In the genomic region with DNA sequence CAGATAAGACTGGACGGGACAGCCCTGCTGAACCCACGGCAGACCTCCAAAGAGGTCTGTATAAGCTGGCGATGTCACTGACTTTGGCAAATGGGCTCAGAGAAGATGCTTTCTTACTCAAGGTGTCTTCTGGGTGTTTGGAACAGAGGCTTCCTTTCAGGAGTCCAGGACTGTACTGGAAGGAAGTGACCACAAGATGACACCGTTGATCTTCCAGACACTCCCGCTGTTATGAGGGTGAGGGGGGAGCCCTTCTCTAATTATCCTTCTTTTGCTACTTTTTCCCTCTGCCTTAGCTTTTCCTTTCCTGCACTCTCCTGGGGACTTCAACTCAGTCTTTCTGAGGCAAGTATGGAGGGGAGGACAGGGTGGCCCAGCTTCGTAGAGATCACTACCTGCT, we compare ENCODE assay signal across 10 cellular contexts.
DNase-seq lines count a peak whose midpoint lies in the region; ATAC-seq and TF ChIP-seq lines count a peak whose summit lies in the region.
"Had no signal": no experiment of that assay in that cellular context is flagged by ENCODE, and none has a peak within 500 bp of the region (broad histone marks: within the 10 kb centered on the region; RNA-seq: fewer than 3 reads in every experiment).

No MANE protein-coding gene starts in this region.

- POLR2A ChIA-PET in CD8-positive, alpha-beta memory T cell (lab: Charles Lee) = no interaction called here

- H3K36me3 ChIP-seq in mucosa of rectum (ENCODE audit: control insufficient read depth in 2 of 2, insufficient read depth in 2 of 2, low read length in 2 of 2) = no peaks in the 10 kb centered on the region
- H3K36me3 ChIP-seq in CD8-positive, alpha-beta memory T cell (ENCODE audit: insufficient read depth, low read length) = no peaks in the 10 kb centered on the region
- H3K36me3 ChIP-seq: thoracic aorta had no signal

- ATAC-seq in activated naive CD4-positive, alpha-beta T cell treated with anti-CD3 and anti-CD28 coated beads, Interleukin-2, amount 50 U/mL, for 72 hours = no peak
- no peak for ATAC-seq in HG02970 (IDR thresholded peaks at IDR 0.05; ENCODE audit: low FRiP score, unreplicated experiment)
- no peak for ATAC-seq in HG02610 (IDR thresholded peaks at IDR 0.05; ENCODE audit: unreplicated experiment)

- CTCF ChIA-PET in CD8-positive, alpha-beta memory T cell (lab: Charles Lee) = interaction anchor here (1.0 to 2.0 kb wide), 7 partner anchors 9 to 174 kb away, joined by 3 to 11 read pairs (median 3); no protein-coding TSS in a partner anchor

- no peak overlapping the region for H3K9ac ChIP-seq in mucosa of rectum (ENCODE audit: low read depth in 1 of 2, low read length in 2 of 2)

- peak overlapping the region in 1 of 2 donors; percentile 11 for H3K27ac Mint-ChIP-seq in activated naive CD4-positive, alpha-beta T cell treated with anti-CD3 and anti-CD28 coated beads, Interleukin-2, amount 50 U/mL, for 72 hours
- H3K27ac Mint-ChIP-seq in CD8-positive, alpha-beta memory T cell = peak overlapping the region in 3 of 8 donors; percentile 23 to 92 (median 70)

- peaks cover 9 to 29% (median 15%) of the 10 kb centered on the region in 3 donors for H3K4me1 Mint-ChIP-seq in CD8-positive, alpha-beta memory T cell

- no peaks in the 10 kb centered on the region for H3K9me3 ChIP-seq in mucosa of rectum (ENCODE audit: control insufficient read depth in 2 of 2, low read length in 2 of 2)
- no peaks in the 10 kb centered on the region for H3K9me3 ChIP-seq in CD8-positive, alpha-beta memory T cell (ENCODE audit: low read length)
- H3K9me3 ChIP-seq: thoracic aorta had no signal

- DNase-seq in D341Med (ENCODE audit: low spot score) (peak; percentile 69), HuH-7 (ENCODE audit: low spot score) (peak; percentile 30), coronary artery (ENCODE audit: low spot score) (no peak)
- DNase-seq in activated naive CD4-positive, alpha-beta T cell treated with anti-CD3 and anti-CD28 coated beads, Interleukin-2, amount 50 U/mL, for 72 hours (ENCODE audit: low spot score in 2 of 2) = no peak
- DNase-seq in CD8-positive, alpha-beta memory T cell = no peak
- DNase-seq: NCI-H1048 had no signal

- no peak for TF ChIP-seq CTCF in coronary artery (IDR thresholded peaks at IDR 0.05)

- H3K27ac ChIP-seq in coronary artery (peak overlapping the region in 1 of 2 donors; percentile 45), mucosa of rectum (ENCODE audit: low read depth in 2 of 2, low read length in 2 of 2) (peak overlapping the region in 1 of 2 donors; percentile 3)
- no peak overlapping the region for H3K27ac ChIP-seq in CD8-positive, alpha-beta memory T cell (ENCODE audit: low read depth, low read length)
- H3K27ac ChIP-seq: thoracic aorta had no signal

- H3K4me3 ChIP-seq in coronary artery = peak overlapping the region; percentile 48
- H3K4me3 ChIP-seq in mucosa of rectum (ENCODE audit: low read length in 2 of 2) = peak overlapping the region; percentile 28 to 39
- no peak overlapping the region for H3K4me3 ChIP-seq in CD8-positive, alpha-beta memory T cell (ENCODE audit: low read length)
- H3K4me3 ChIP-seq: thoracic aorta had no signal

- H3K4me1 ChIP-seq in mucosa of rectum (ENCODE audit: control insufficient read depth in 2 of 2, insufficient read depth in 2 of 2, low read length in 2 of 2) = peaks cover 6 to 10% of the 10 kb centered on the region in 2 donors
- peaks cover 3% of the 10 kb centered on the region for H3K4me1 ChIP-seq in CD8-positive, alpha-beta memory T cell (ENCODE audit: insufficient read depth, low read length)

- H3K27me3 ChIP-seq in mucosa of rectum (ENCODE audit: control insufficient read depth in 2 of 2, insufficient read depth in 2 of 2, low read length in 2 of 2) = no peaks in the 10 kb centered on the region
- no peaks in the 10 kb centered on the region for H3K27me3 ChIP-seq in CD8-positive, alpha-beta memory T cell (ENCODE audit: insufficient read depth, low read length, poor library complexity, severe bottlenecking)

- H3K36me3 Mint-ChIP-seq in activated naive CD4-positive, alpha-beta T cell treated with anti-CD3 and anti-CD28 coated beads, Interleukin-2, amount 50 U/mL, for 72 hours = no peaks in the 10 kb centered on the region
- H3K36me3 Mint-ChIP-seq in CD8-positive, alpha-beta memory T cell = no peaks in the 10 kb centered on the region

- peaks cover 6 to 10% of the 10 kb centered on the region in 2 donors for H3K27me3 Mint-ChIP-seq in CD8-positive, alpha-beta memory T cell

- H3K9me3 Mint-ChIP-seq in activated naive CD4-positive, alpha-beta T cell treated with anti-CD3 and anti-CD28 coated beads, Interleukin-2, amount 50 U/mL, for 72 hours = no peaks in the 10 kb centered on the region
- H3K9me3 Mint-ChIP-seq in CD8-positive, alpha-beta memory T cell = no peaks in the 10 kb centered on the region

- peak overlapping the region in 3 of 7 donors; percentile 21 to 71 (median 66) for H3K4me3 Mint-ChIP-seq in CD8-positive, alpha-beta memory T cell

Comparison
In these comparisons a context has a peak if more than half of its experiments do, and no peak if none do; other contexts are left out.
1. DNase-seq: peak in D341Med (single experiment) and HuH-7 (single experiment); none in coronary artery (single experiment), activated naive CD4-positive, alpha-beta T cell treated with anti-CD3 and anti-CD28 coated beads, Interleukin-2, amount 50 U/mL, for 72 hours (0 of 2) and CD8-positive, alpha-beta memory T cell (0 of 5).